10 cellular contexts compared by ENCODE assay signal in genomic region chr19:10752237-10752912, GRCh38. TPM values are rescaled to one million over a fixed set of nuclear protein-coding genes. Genes with fewer than 3 reads are reported as not detected.
DNase-seq lines count a peak whose midpoint lies in the region; ATAC-seq and TF ChIP-seq lines count a peak whose summit lies in the region.
"Had no signal": no experiment of that assay in that cellular context is flagged by ENCODE, and none has a peak within 500 bp of the region (broad histone marks: within the 10 kb centered on the region; RNA-seq: fewer than 3 reads in every experiment).

No MANE protein-coding gene starts in this region.

- no peaks in the 10 kb centered on the region for H3K36me3 Mint-ChIP-seq in CD8-positive, alpha-beta T cell
- peaks cover 4% of the 10 kb centered on the region for H3K36me3 Mint-ChIP-seq in activated naive CD8-positive, alpha-beta T cell treated with anti-CD3 and anti-CD28 coated beads, Interleukin-2, amount 50 U/mL, for 24 hours (ENCODE audit: low read depth)

- no peak overlapping the region for H3K9ac ChIP-seq in GM23248

- 97% methylated on average over 8 of the region's 8 CpGs for WGBS in hepatocyte (ENCODE audit: low lambda C conversion rate, missing lambda C conversion rate)
- 97 to 100% methylated on average over 8 of the region's 8 CpGs for WGBS in GM23248 (ENCODE audit: low coverage in 1 of 2, low lambda C conversion rate in 2 of 2, missing lambda C conversion rate in 2 of 2), 2 experiments

- H3K27ac Mint-ChIP-seq in CD8-positive, alpha-beta T cell: peak overlapping the region; percentile 89
- peak overlapping the region; percentile 36 for H3K27ac Mint-ChIP-seq in activated naive CD8-positive, alpha-beta T cell treated with anti-CD3 and anti-CD28 coated beads, Interleukin-2, amount 50 U/mL, for 24 hours

- H3K9me3 Mint-ChIP-seq in CD8-positive, alpha-beta T cell: no peaks in the 10 kb centered on the region
- H3K9me3 Mint-ChIP-seq in activated naive CD8-positive, alpha-beta T cell treated with anti-CD3 and anti-CD28 coated beads, Interleukin-2, amount 50 U/mL, for 24 hours: no peaks in the 10 kb centered on the region

- no peaks in the 10 kb centered on the region for H3K36me3 ChIP-seq in CD8-positive, alpha-beta T cell (ENCODE audit: insufficient read depth, low read length)
- H3K36me3 ChIP-seq in hepatocyte (replicated peaks; ENCODE audit: insufficient read depth, low read depth): no peaks in the 10 kb centered on the region
- no peaks in the 10 kb centered on the region for H3K36me3 ChIP-seq in GM23248 (ENCODE audit: low read depth)

- no peaks in the 10 kb centered on the region for H3K9me3 ChIP-seq in CD8-positive, alpha-beta T cell (ENCODE audit: low read length)
- H3K9me3 ChIP-seq in hepatocyte (ENCODE audit: low read depth) (no peaks in the 10 kb centered on the region), GM23248 (ENCODE audit: low read depth) (no peaks in the 10 kb centered on the region)

- in situ Hi-C loops in GM23248 (cut with MboI): no loop called here

- H3K4me2 ChIP-seq in hepatocyte: no peak overlapping the region
- no peak overlapping the region for H3K4me2 ChIP-seq in GM23248 (ENCODE audit: unreplicated experiment)

- peaks cover 74% of the 10 kb centered on the region for H3K4me1 ChIP-seq in CD8-positive, alpha-beta T cell (ENCODE audit: insufficient read depth, low read length)
- H3K4me1 ChIP-seq in hepatocyte (ENCODE audit: insufficient read depth) (peaks cover 31% of the 10 kb centered on the region), GM23248 (ENCODE audit: insufficient read depth) (peaks cover 6% of the 10 kb centered on the region)

- peaks cover 82% of the 10 kb centered on the region for H3K4me1 Mint-ChIP-seq in CD8-positive, alpha-beta T cell (ENCODE audit: low read depth)
- H3K4me1 Mint-ChIP-seq in activated naive CD8-positive, alpha-beta T cell treated with anti-CD3 and anti-CD28 coated beads, Interleukin-2, amount 50 U/mL, for 24 hours: peaks cover 94% of the 10 kb centered on the region

- DNase-seq in CD8-positive, alpha-beta T cell: no peak
- no peak for DNase-seq in activated naive CD8-positive, alpha-beta T cell treated with anti-CD3 and anti-CD28 coated beads, Interleukin-2, amount 50 U/mL, for 24 hours
- DNase-seq in hepatocyte (ENCODE audit: low spot score): no peak
- peak; percentile 64 to 97 (median 84) for DNase-seq in posterior cingulate gyrus
- DNase-seq in GM23248: no peak
- no peak for DNase-seq in NCI-H1694 (lab: John Stamatoyannopoulos, UW)
- no peak for DNase-seq in AML-193 (lab: John Stamatoyannopoulos, UW)
- DNase-seq: Karpas-422, NCI-H526 treated with DMSO at 0.1 percent for 48 hours had no signal

- H4K20me1 ChIP-seq in hepatocyte (ENCODE audit: insufficient read depth, poor library complexity, severe bottlenecking): peaks cover 33% of the 10 kb centered on the region
- H4K20me1 ChIP-seq in GM23248 (ENCODE audit: insufficient read depth): peaks cover 4% of the 10 kb centered on the region

- intact Hi-C loops in CD8-positive, alpha-beta T cell (cut with DNase I, micrococcal nuclease): no loop called here
- intact Hi-C loops in posterior cingulate gyrus (cut with DNase I): no loop called here

- no peak overlapping the region for H3K4me3 ChIP-seq in CD8-positive, alpha-beta T cell (ENCODE audit: low read depth, low read length)
- H3K4me3 ChIP-seq in hepatocyte: no peak overlapping the region
- no peak overlapping the region for H3K4me3 ChIP-seq in GM23248

- POLR2A ChIA-PET in CD8-positive, alpha-beta T cell (lab: Charles Lee): no interaction called here

- H3K27ac ChIP-seq in CD8-positive, alpha-beta T cell (ENCODE audit: low read depth, low read length): no peak overlapping the region
- H3K27ac ChIP-seq in hepatocyte (peak overlapping the region; percentile 46), GM23248 (no peak overlapping the region)

- H3K27me3 ChIP-seq in CD8-positive, alpha-beta T cell (ENCODE audit: insufficient read depth, low read length): no peaks in the 10 kb centered on the region
- H3K27me3 ChIP-seq in hepatocyte (no peaks in the 10 kb centered on the region), GM23248 (replicated peaks; ENCODE audit: insufficient read depth) (no peaks in the 10 kb centered on the region)

- CTCF ChIA-PET in CD8-positive, alpha-beta T cell (lab: Charles Lee): interaction anchor here (1.0 kb wide), 1 partner anchor 21 kb away, joined by 3 read pairs; no protein-coding TSS in a partner anchor

- H3K79me2 ChIP-seq in hepatocyte (peaks cover 99% of the 10 kb centered on the region), GM23248 (ENCODE audit: insufficient read depth) (peaks cover 98% of the 10 kb centered on the region)

- no peak for ATAC-seq in CD8-positive, alpha-beta T cell
- no peak for ATAC-seq in activated naive CD8-positive, alpha-beta T cell treated with anti-CD3 and anti-CD28 coated beads, Interleukin-2, amount 50 U/mL, for 24 hours
- ATAC-seq in GM21576 (IDR thresholded peaks at IDR 0.05; ENCODE audit: unreplicated experiment): no peak

- H3K9me2 ChIP-seq in hepatocyte (replicated peaks; ENCODE audit: insufficient read depth): no peaks in the 10 kb centered on the region
- H3K9me2 ChIP-seq in GM23248 (ENCODE audit: insufficient read depth): no peaks in the 10 kb centered on the region

- H2AFZ ChIP-seq in hepatocyte (no peak overlapping the region), GM23248 (no peak overlapping the region)

- H3K4me3 Mint-ChIP-seq in CD8-positive, alpha-beta T cell: no peak overlapping the region
- H3K4me3 Mint-ChIP-seq in activated naive CD8-positive, alpha-beta T cell treated with anti-CD3 and anti-CD28 coated beads, Interleukin-2, amount 50 U/mL, for 24 hours: no peak overlapping the region

- H3F3A ChIP-seq in GM23248 (ENCODE audit: insufficient read depth): no peaks in the 10 kb centered on the region

- no peaks in the 10 kb centered on the region for H3K27me3 Mint-ChIP-seq in CD8-positive, alpha-beta T cell (ENCODE audit: low read depth)
- no peaks in the 10 kb centered on the region for H3K27me3 Mint-ChIP-seq in activated naive CD8-positive, alpha-beta T cell treated with anti-CD3 and anti-CD28 coated beads, Interleukin-2, amount 50 U/mL, for 24 hours

- no peak for TF ChIP-seq CTCF in CD8-positive, alpha-beta T cell (IDR thresholded peaks at IDR 0.05)
- no peak for TF ChIP-seq CTCF in hepatocyte (IDR thresholded peaks at IDR 0.05; ENCODE audit: poor library complexity)

RNA-seq across cellular contexts. Expression of gene DNM2, which starts 34.5 kb away (rescaled TPM):
- total RNA-seq in CD8-positive, alpha-beta T cell: 100 to 1,000 TPM; 309 to 337 TPM
- 87.9 and 93.9 TPM in 2 replicates for total RNA-seq in hepatocyte
- polyA plus RNA-seq in hepatocyte (130 and 132 TPM in 2 replicates), GM23248 (2016; fragmentation: Nextera tagmentation; extraction: Ambion mirVana) (58.7 and 60.5 TPM in 2 replicates)
- 47.2 and 48.9 TPM in 2 replicates for total RNA-seq in GM23248 (2014; rRNA removed; shearing (Covaris generic))

RNA-seq across cellular contexts. Expression of gene QTRT1, which starts 51.1 kb away (rescaled TPM):
- 10 to 100 TPM; 47.3 to 52.1 TPM for total RNA-seq in CD8-positive, alpha-beta T cell
- 19.5 and 21.7 TPM in 2 replicates for total RNA-seq in hepatocyte
- 52.8 and 67.7 TPM in 2 replicates for polyA plus RNA-seq in hepatocyte
- 33.2 and 42.2 TPM in 2 replicates for total RNA-seq in GM23248 (2014; rRNA removed; shearing (Covaris generic))
- polyA plus RNA-seq in GM23248 (2016; fragmentation: Nextera tagmentation; extraction: Ambion mirVana): 42.7 and 49.0 TPM in 2 replicates

Comparison
In these comparisons a context has a peak if more than half of its experiments do, and no peak if none do; other contexts are left out.
1. DNase-seq: peak in posterior cingulate gyrus (10 of 10); none in CD8-positive, alpha-beta T cell (0 of 7), activated naive CD8-positive, alpha-beta T cell treated with anti-CD3 and anti-CD28 coated beads, Interleukin-2, amount 50 U/mL, for 24 hours (single experiment), hepatocyte (single experiment), GM23248 (single experiment), NCI-H1694 (single experiment) and AML-193 (0 of 2).